ENCODE assay signal across 8 cellular contexts in the genomic region with DNA sequence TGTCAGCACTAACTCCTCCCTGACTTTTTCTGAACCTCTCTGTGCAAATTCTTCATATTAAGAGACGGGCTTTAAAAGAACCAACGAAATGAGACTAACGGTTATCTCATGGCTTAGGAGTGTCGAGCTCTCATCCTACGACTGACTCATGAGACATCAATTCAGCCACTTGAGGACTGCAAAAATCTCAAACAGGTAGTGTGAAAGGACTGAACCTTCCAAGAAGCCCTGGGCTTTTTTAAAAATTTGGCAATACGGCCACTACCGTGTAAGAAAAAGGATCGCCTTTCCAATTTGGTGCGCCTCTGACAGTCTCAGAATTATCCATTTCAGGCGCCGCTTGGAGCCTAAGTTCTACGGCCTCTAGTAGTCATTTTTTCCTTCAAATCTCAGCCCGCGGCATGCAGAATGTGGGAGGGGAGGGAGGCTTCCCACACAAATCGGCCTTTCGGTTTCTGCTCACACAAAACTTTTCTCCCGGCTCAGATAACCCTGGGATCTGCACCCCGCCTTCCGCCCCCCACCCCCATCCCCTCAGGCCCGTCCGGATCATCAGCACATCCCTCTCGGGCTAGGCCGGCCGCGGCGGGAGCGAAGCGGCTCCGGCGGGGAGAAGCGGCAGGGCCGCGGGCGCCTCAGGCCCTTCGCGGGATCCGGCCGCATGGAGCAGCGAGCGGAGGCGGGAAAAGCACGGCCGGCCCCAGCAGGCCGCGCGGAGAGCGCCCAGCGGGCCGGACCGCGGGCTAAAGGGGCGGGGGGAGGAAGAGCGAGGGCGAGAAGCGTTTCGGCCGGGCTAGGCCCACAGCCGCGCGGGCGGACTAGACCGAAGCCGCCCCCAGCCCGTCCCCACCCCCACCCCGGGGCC. TPM values are rescaled to one million over a fixed set of nuclear protein-coding genes. Genes with fewer than 3 reads are reported as not detected.
DNase-seq lines count a peak whose midpoint lies in the region; ATAC-seq and TF ChIP-seq lines count a peak whose summit lies in the region.

No MANE protein-coding gene starts in this region.

- intact Hi-C loops in sciatic nerve (cut with DNase I), result no loop called here

- H3K4me1 ChIP-seq in skeletal muscle satellite cell (ENCODE audit: control insufficient read depth, insufficient read depth, low read length), result peaks cover 36% of the 10 kb centered on the region

- DNase-seq in AG04449 (ENCODE audit: low read depth, low spot score) (peak; percentile 31), SW 1271 (lab: John Stamatoyannopoulos, UW) (peak; percentile 37 to 54), sciatic nerve (ENCODE audit: low spot score) (no peak)

- peak overlapping the region; percentile 63 for H3K4me3 ChIP-seq in AG04449 (ENCODE audit: low read depth, low read length)
- peak overlapping the region; percentile 78 for H3K4me3 ChIP-seq in iPS-11a (ENCODE audit: low read depth, low read length)
- H3K4me3 ChIP-seq in skeletal muscle satellite cell (ENCODE audit: low read length), result peak overlapping the region; percentile 92

- peak overlapping the region; percentile 95 for H3K9ac ChIP-seq in skeletal muscle satellite cell (ENCODE audit: low read depth, low read length)

- POLR2A ChIA-PET in AG04449 (lab: Yijun Ruan, JAX), result interaction anchor here (0.6 to 1.6 kb wide), 12 partner anchors 10 to 552 kb away, joined by 3 to 30 read pairs (median 6); partner anchors contain the start of gene ZNF436

- no peaks in the 10 kb centered on the region for H3K9me3 ChIP-seq in skeletal muscle satellite cell (replicated peaks; ENCODE audit: low read length)

- CTCF ChIA-PET in AG04449 (lab: Yijun Ruan, JAX), result interaction anchor here (0.7 to 1.8 kb wide), 5 partner anchors 11 to 79 kb away, joined by 3 to 6 read pairs (median 5); no protein-coding TSS in a partner anchor

- H3K27ac ChIP-seq in angular gyrus (ENCODE audit: low read depth, low read length), result peak overlapping the region; percentile 76

- peak; percentile 12 for ATAC-seq in GM18511 (IDR thresholded peaks at IDR 0.05; ENCODE audit: unreplicated experiment)
- peak; percentile 16 for ATAC-seq in HG03196 (IDR thresholded peaks at IDR 0.05; ENCODE audit: unreplicated experiment)
- ATAC-seq in sciatic nerve, result no peak

- no peaks in the 10 kb centered on the region for H3K36me3 ChIP-seq in skeletal muscle satellite cell (ENCODE audit: insufficient read depth, low read length)

- TF ChIP-seq CTCF in AG04449 (IDR thresholded peaks at IDR 0.05; ENCODE audit: insufficient read depth, low read length, missing control alignments), result no peak

- no peaks in the 10 kb centered on the region for H3K27me3 ChIP-seq in skeletal muscle satellite cell (ENCODE audit: control insufficient read depth, insufficient read depth, low read length)

- H3K4me2 ChIP-seq in skeletal muscle satellite cell (ENCODE audit: low read length), result peak overlapping the region; percentile 89

RNA-seq across cellular contexts. Expression of gene HNRNPR, which starts 0.6 kb away (rescaled TPM):
- total RNA-seq in skeletal muscle satellite cell (2012; rRNA removed), result 47.4 and 60.6 TPM in 2 replicates
- total RNA-seq in sciatic nerve, result 133 TPM

RNA-seq across cellular contexts. Expression of gene ZNF436, which starts 26.2 kb away (rescaled TPM):
- 10.6 and 12.0 TPM in 2 replicates for total RNA-seq in skeletal muscle satellite cell (2012; rRNA removed)
- total RNA-seq in sciatic nerve, result 29.5 TPM
